Comparison of ENCODE assay signal across 6 cellular contexts in the genomic region with DNA sequence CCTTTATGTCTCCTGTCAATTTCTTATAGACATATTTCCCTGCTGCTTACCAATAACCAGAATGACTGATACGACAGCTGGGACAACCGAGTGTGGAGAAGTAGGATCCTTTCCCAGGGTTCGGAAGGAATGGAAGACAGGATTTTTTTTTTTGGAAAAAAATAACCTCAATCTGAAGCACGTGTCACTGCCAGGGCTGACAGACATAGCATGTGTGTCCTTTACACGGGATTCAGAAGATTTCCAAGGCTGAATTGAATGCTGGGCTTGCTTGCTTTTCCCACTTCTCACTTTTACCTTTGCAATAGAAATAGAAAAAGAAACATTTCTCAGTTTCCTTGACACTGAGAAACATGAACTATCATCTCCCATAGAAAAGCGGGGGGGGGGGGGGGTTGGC.
"Had no signal": no experiment of that assay in that cellular context is flagged by ENCODE, and none has a peak within 500 bp of the region (broad histone marks: within the 10 kb centered on the region; RNA-seq: fewer than 3 reads in every experiment).

No MANE protein-coding gene starts in this region.

- ATAC-seq: K562 had no signal

- H3K27ac ChIP-seq: HL-60 had no signal

- FAIRE-seq: HTR-8/SVneo, K562 had no signal

- H3K4me3 ChIP-seq: K562 had no signal

- DNase-seq: IMR-90, KBM-7, KG1 had no signal
